Comparison of ENCODE assay signal across 16 cellular contexts in the genomic region with DNA sequence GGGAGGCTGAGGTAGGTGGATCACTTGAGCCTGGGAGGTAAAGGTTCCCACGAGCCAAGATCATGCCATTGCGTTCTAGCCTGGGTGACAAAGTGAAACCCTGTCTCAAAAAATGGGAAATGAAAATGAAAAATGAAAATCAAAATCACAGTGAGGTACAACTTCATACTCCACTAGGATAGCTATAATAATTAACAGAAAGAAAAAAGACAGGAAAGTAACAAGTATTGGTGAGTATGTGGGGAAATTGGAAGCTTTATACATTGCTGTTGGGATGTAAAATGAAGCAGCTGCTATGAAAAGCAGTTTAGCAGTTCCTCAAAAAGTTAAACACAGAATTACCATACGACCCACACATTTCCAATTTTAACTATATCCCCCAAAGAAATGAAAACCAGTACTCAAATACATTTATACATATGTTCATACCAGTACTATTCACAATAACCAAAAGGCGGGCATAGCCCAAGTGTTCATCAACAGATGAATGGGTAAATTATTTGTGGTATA. TPM values are rescaled to one million over a fixed set of nuclear protein-coding genes. Genes with fewer than 3 reads are reported as not detected.
DNase-seq lines count a peak whose midpoint lies in the region; ATAC-seq and TF ChIP-seq lines count a peak whose summit lies in the region.
"Had no signal": no experiment of that assay in that cellular context is flagged by ENCODE, and none has a peak within 500 bp of the region (broad histone marks: within the 10 kb centered on the region; RNA-seq: fewer than 3 reads in every experiment).

No MANE protein-coding gene starts in this region.

- WGBS in aorta, 2 donors: 90 to 91% methylated on average over 4 of the region's 4 CpGs
- WGBS in suprapubic skin: 92% methylated on average over 4 of the region's 4 CpGs

- H3K36me3 Mint-ChIP-seq in nephron progenitor cell (ENCODE audit: low read depth) (no peaks in the 10 kb centered on the region), natural killer cell (no peaks in the 10 kb centered on the region)

- no peak overlapping the region for H3K4me3 ChIP-seq in aorta (ENCODE audit: low read length in 2 of 2)
- no peak overlapping the region for H3K4me3 ChIP-seq in suprapubic skin

- no peak overlapping the region for H3K4me3 Mint-ChIP-seq in nephron progenitor cell
- H3K4me3 Mint-ChIP-seq in natural killer cell: no peak overlapping the region
- H3K4me3 Mint-ChIP-seq: activated naive CD4-positive, alpha-beta T cell treated with anti-CD3 and anti-CD28 coated beads, Interleukin-2, amount 10 ng/mL, durations not matched to agents 7 days and 5 days; nephron had no signal

- peaks cover 0 to 2% of the 10 kb centered on the region in 2 donors for H3K4me1 ChIP-seq in aorta (ENCODE audit: control insufficient read depth in 1 of 2, insufficient read depth in 2 of 2, low read length in 2 of 2)
- H3K4me1 ChIP-seq in suprapubic skin: peaks cover 4% of the 10 kb centered on the region

- no peak for TF ChIP-seq EP300 in suprapubic skin (IDR thresholded peaks at IDR 0.05)

- no peak for TF ChIP-seq POLR2A in suprapubic skin (IDR thresholded peaks at IDR 0.05)

- H3K27me3 ChIP-seq in aorta (ENCODE audit: control insufficient read depth in 1 of 2, insufficient read depth in 2 of 2, low read length in 1 of 2) (no peaks in the 10 kb centered on the region), suprapubic skin (no peaks in the 10 kb centered on the region)

- H3K27me3 Mint-ChIP-seq in nephron progenitor cell (ENCODE audit: low read depth, poor library complexity) (no peaks in the 10 kb centered on the region), natural killer cell (ENCODE audit: low read depth in 2 of 2) (no peaks in the 10 kb centered on the region)
- H3K27me3 Mint-ChIP-seq: activated naive CD4-positive, alpha-beta T cell treated with anti-CD3 and anti-CD28 coated beads, Interleukin-2, amount 10 ng/mL, durations not matched to agents 7 days and 5 days had no signal

- intact Hi-C loops in natural killer cell (cut with micrococcal nuclease) (no loop called here), aorta (cut with DNase I) (no loop called here)

- H3K9me3 ChIP-seq in aorta (ENCODE audit: control insufficient read depth, low read length) (no peaks in the 10 kb centered on the region), suprapubic skin (no peaks in the 10 kb centered on the region)

- peak overlapping the region; percentile 37 for H3K27ac Mint-ChIP-seq in nephron progenitor cell
- peak overlapping the region in 1 of 2 donors; percentile 37 for H3K27ac Mint-ChIP-seq in natural killer cell
- H3K27ac Mint-ChIP-seq: activated naive CD4-positive, alpha-beta T cell treated with anti-CD3 and anti-CD28 coated beads, Interleukin-2, amount 10 ng/mL, durations not matched to agents 7 days and 5 days; nephron had no signal

- ATAC-seq in GM18907 (IDR thresholded peaks at IDR 0.05; ENCODE audit: unreplicated experiment) (peak; percentile 62), GM21825 (IDR thresholded peaks at IDR 0.05; ENCODE audit: unreplicated experiment) (peak; percentile 65), HG03196 (IDR thresholded peaks at IDR 0.05; ENCODE audit: unreplicated experiment) (peak; percentile 53), natural killer cell (no peak), aorta (ENCODE audit: low FRiP score) (no peak)
- ATAC-seq: Right ventricle myocardium inferior had no signal

- no peaks in the 10 kb centered on the region for H3K9me3 Mint-ChIP-seq in nephron progenitor cell
- H3K9me3 Mint-ChIP-seq in natural killer cell: no peaks in the 10 kb centered on the region
- H3K9me3 Mint-ChIP-seq: activated naive CD4-positive, alpha-beta T cell treated with anti-CD3 and anti-CD28 coated beads, Interleukin-2, amount 10 ng/mL, durations not matched to agents 7 days and 5 days; nephron had no signal

- H3K27ac ChIP-seq in aorta (ENCODE audit: low read depth in 1 of 2, low read length in 2 of 2) (no peak overlapping the region), suprapubic skin (no peak overlapping the region)

- DNase-seq in nephron progenitor cell: no peak
- DNase-seq in natural killer cell: no peak
- DNase-seq in aorta: no peak
- no peak for DNase-seq in suprapubic skin (ENCODE audit: low spot score in 2 of 2)
- DNase-seq in NCI-H1436 (lab: John Stamatoyannopoulos, UW): no peak
- DNase-seq: activated CD8-positive, alpha-beta memory T cell treated with anti-CD3 and anti-CD28 coated beads for 24 hours; activated naive CD4-positive, alpha-beta T cell treated with anti-CD3 and anti-CD28 coated beads, Interleukin-2, amount 10 ng/mL, durations not matched to agents 7 days and 5 days; caudate nucleus; GF-D8; NCI-H1417 treated with DMSO at 0.1 percent for 48 hours; T-helper 9 cell had no signal

- H3K4me1 Mint-ChIP-seq in nephron progenitor cell: no peaks in the 10 kb centered on the region
- H3K4me1 Mint-ChIP-seq in natural killer cell: peaks cover 32 to 33% of the 10 kb centered on the region in 2 donors
- H3K4me1 Mint-ChIP-seq: nephron had no signal

- no peaks in the 10 kb centered on the region for H3K36me3 ChIP-seq in aorta (ENCODE audit: control insufficient read depth in 1 of 2, insufficient read depth in 2 of 2, low read length in 1 of 2)
- H3K36me3 ChIP-seq in suprapubic skin: no peaks in the 10 kb centered on the region

- no peak for TF ChIP-seq CTCF in nephron progenitor cell (IDR thresholded peaks at IDR 0.05)
- no peak for TF ChIP-seq CTCF in natural killer cell (IDR thresholded peaks at IDR 0.05)
- no peak for TF ChIP-seq CTCF in suprapubic skin (IDR thresholded peaks at IDR 0.05)

RNA-seq across cellular contexts. Expression of a gene that starts 22.2 kb away (rescaled TPM):
- total RNA-seq in natural killer cell (10 to 100 TPM; 17.8 to 23.4 (median 23.3) TPM), aorta (10 to 100 TPM; 14.4 to 17.5 TPM), suprapubic skin (10 to 100 TPM in 1 of 4 donors, 1 to 10 TPM in 3; 5.4 to 10.9 (median 8.0) TPM)
- 10 to 100 TPM in 1 of 2 donors, 1 to 10 TPM in 1; 6.1 to 10.5 TPM for polyA plus RNA-seq in aorta

Comparison
In these comparisons a context has a peak if more than half of its experiments do, and no peak if none do; other contexts are left out.
1. ATAC-seq: peak in GM18907 (single experiment), GM21825 (single experiment) and HG03196 (single experiment); none in natural killer cell (0 of 3) and aorta (single experiment).